ENCODE assay signal across 30 cellular contexts in the genomic region with DNA sequence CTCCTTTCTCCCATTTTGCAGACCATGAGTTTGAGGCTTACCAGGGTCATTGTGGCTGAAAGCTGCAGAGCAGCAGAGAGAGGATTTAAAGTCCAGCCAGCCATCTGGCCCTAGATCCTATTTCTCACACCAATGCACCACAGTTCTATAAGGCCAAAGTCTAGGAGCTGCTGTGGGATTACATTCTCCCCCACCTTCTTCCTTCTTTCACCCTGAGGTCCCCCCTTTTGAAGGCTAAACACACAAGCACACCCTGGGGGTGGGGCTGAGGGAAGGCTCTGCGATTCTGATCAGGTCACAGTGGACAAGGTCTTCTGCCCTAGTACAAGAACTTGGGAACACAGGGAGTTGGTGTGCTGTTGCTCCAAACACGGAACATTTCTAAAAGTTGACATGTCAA.
"Had no signal": no experiment of that assay in that cellular context is flagged by ENCODE, and none has a peak within 500 bp of the region (broad histone marks: within the 10 kb centered on the region; RNA-seq: fewer than 3 reads in every experiment).

No MANE protein-coding gene starts in this region.

- H3K4me3 ChIP-seq: adrenal gland, body of pancreas, breast epithelium had no signal

- H3K9me3 ChIP-seq: adrenal gland, body of pancreas had no signal

- DNase-seq: activated CD4-positive, alpha-beta memory T cell treated with anti-CD3 and anti-CD28 coated beads for 36 hours; activated CD4-positive, alpha-beta T cell treated with anti-CD3 and anti-CD28 coated beads for 1 hour; activated CD4-positive, alpha-beta T cell treated with anti-CD3 and anti-CD28 coated beads for 36 hours; activated CD4-positive, alpha-beta T cell treated with anti-CD3 and anti-CD28 coated beads for 48 hours; activated CD4-positive, alpha-beta T cell treated with anti-CD3 and anti-CD28 coated beads, Interleukin-2, amount 10 ng/mL, durations not matched to agents 7 days and 5 days; activated CD4-positive, alpha-beta T cell treated with anti-CD3 and anti-CD28 coated beads, Interleukin-2, amount 50 U/mL, for 4 hours; activated CD4-positive, CD25-positive, alpha-beta regulatory T cell; activated CD8-positive, alpha-beta memory T cell treated with anti-CD3 and anti-CD28 coated beads, Interleukin-2, amount 50 U/mL, for 4 hours; activated CD8-positive, alpha-beta T cell treated with anti-CD3 and anti-CD28 coated beads for 36 hours; activated effector memory CD4-positive, alpha-beta T cell treated with anti-CD3 and anti-CD28 coated beads, Interleukin-2, amount 50 U/mL, for 16 hours; activated gamma-delta T cell treated with Interleukin-2 at 50 U/mL for 16 hours; activated naive CD4-positive, alpha-beta T cell; activated naive CD4-positive, alpha-beta T cell treated with anti-CD3 and anti-CD28 coated beads for 36 hours; activated naive CD4-positive, alpha-beta T cell treated with anti-CD3 and anti-CD28 coated beads, Interleukin-2, amount 50 U/mL, for 16 hours; activated naive CD8-positive, alpha-beta T cell treated with anti-CD3 and anti-CD28 coated beads for 36 hours; activated T-cell treated with anti-CD3 and anti-CD28 coated beads for 4 hours; activated T-cell treated with anti-CD3 and anti-CD28 coated beads, Interleukin-2, amount 50 U/mL, for 1 hour; activated T-cell treated with anti-CD3 and anti-CD28 coated beads, Interleukin-2, amount 50 U/mL, for 4 hours; activated T-cell treated with anti-CD3 and anti-CD28 coated beads, Interleukin-2, amount 50 U/mL, for 72 hours; adrenal gland; amniotic stem cell; aorta; body of pancreas; brain microvascular endothelial cell; central memory CD4-positive, alpha-beta T cell; T-helper 1 cell; T-helper 2 cell; T-helper 9 cell had no signal

- H3K4me1 ChIP-seq: adrenal gland, body of pancreas, breast epithelium had no signal

- H3K27me3 ChIP-seq: adrenal gland, body of pancreas, brain microvascular endothelial cell, breast epithelium had no signal

- H3K36me3 ChIP-seq: adrenal gland, brain microvascular endothelial cell, breast epithelium had no signal

- H3K27ac ChIP-seq: adrenal gland, body of pancreas, brain microvascular endothelial cell, breast epithelium, VCaP had no signal
